In the genomic region with DNA sequence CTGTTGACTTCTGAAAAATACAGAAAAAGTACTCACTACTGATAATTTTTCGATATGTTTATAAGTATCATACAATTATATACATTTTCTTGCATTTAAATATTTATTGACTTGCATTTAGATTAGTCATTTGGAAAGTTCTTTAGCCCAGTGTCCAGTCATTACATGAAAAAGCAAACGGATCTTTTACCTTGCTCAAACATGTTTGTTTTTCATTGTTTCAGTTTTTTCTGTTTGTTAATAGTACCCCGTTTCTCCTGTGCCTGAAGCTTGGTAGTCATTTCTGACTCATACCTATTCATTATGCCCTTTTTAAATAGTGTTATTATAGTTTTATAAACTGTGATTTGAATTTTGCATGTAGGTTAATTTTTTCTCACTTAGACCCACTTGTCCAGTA, we compare ENCODE assay signal across 21 cellular contexts. TPM values are rescaled to one million over a fixed set of nuclear protein-coding genes. Genes with fewer than 3 reads are reported as not detected.
DNase-seq lines count a peak whose midpoint lies in the region; ATAC-seq and TF ChIP-seq lines count a peak whose summit lies in the region.
"Had no signal": no experiment of that assay in that cellular context is flagged by ENCODE, and none has a peak within 500 bp of the region (broad histone marks: within the 10 kb centered on the region; RNA-seq: fewer than 3 reads in every experiment).

No MANE protein-coding gene starts in this region.

- intact Hi-C loops in activated T-helper 1 cell treated with anti-CD3 and anti-CD28 coated beads, Interleukin-12 subunit alpha, Interleukin-12 subunit beta, Interleukin-2, Interleukin-4 antibody, amounts not matched to agents 30 ng/mL and 10 ng/mL and 1 ng/mL, durations not matched to agents 14 hours and 24 hours and 36 hours (cut with micrococcal nuclease) = no loop called here
- intact Hi-C loops in left ventricle myocardium inferior (cut with micrococcal nuclease) = no loop called here

- no peak overlapping the region for H3K27ac ChIP-seq in left ventricle myocardium inferior (replicated peaks)
- H3K27ac ChIP-seq: cardiac muscle cell, uterus, WERI-Rb-1 had no signal

- peaks cover 86% of the 10 kb centered on the region for H3K36me3 ChIP-seq in left ventricle myocardium inferior
- H3K36me3 ChIP-seq: uterus had no signal

- H3K4me3 Mint-ChIP-seq in activated naive CD4-positive, alpha-beta T cell treated with anti-CD3 and anti-CD28 coated beads, Interleukin-2, amount 10 ng/mL, durations not matched to agents 7 days and 5 days = no peak overlapping the region
- no peak overlapping the region for H3K4me3 Mint-ChIP-seq in activated T-helper 1 cell treated with anti-CD3 and anti-CD28 coated beads, Interleukin-12 subunit alpha, Interleukin-12 subunit beta, Interleukin-2, Interleukin-4 antibody, amounts not matched to agents 30 ng/mL and 10 ng/mL and 1 ng/mL, durations not matched to agents 14 hours and 24 hours and 36 hours
- H3K4me3 Mint-ChIP-seq: activated naive CD8-positive, alpha-beta T cell treated with anti-CD3 and anti-CD28 coated beads for 36 hours; stimulated activated memory B cell treated with anti-CD40 and anti-IgM and Interleukin-4, amounts not matched to agents 10 μg/mL and 1 μg/mL and 100 μg/mL, for 72 hours had no signal

- H3K9me3 ChIP-seq in left ventricle myocardium inferior (replicated peaks) = peaks cover 11% of the 10 kb centered on the region
- H3K9me3 ChIP-seq: uterus had no signal

- DNase-seq in activated naive CD4-positive, alpha-beta T cell treated with anti-CD3 and anti-CD28 coated beads, Interleukin-2, amount 10 ng/mL, durations not matched to agents 7 days and 5 days = no peak
- no peak for DNase-seq in activated naive CD4-positive, alpha-beta T cell (lab: John Stamatoyannopoulos, UW)
- no peak for DNase-seq in activated T-helper 1 cell treated with anti-CD3 and anti-CD28 coated beads, Interleukin-12 subunit alpha, Interleukin-12 subunit beta, Interleukin-2, Interleukin-4 antibody, amounts not matched to agents 30 ng/mL and 10 ng/mL and 1 ng/mL, durations not matched to agents 14 hours and 24 hours and 36 hours (ENCODE audit: low spot score)
- no peak for DNase-seq in hippocampal formation (lab: John Stamatoyannopoulos, UW)
- no peak for DNase-seq in left ventricle myocardium inferior
- DNase-seq: ACHN; activated CD8-positive, alpha-beta memory T cell treated with anti-CD3 and anti-CD28 coated beads, Interleukin-2, amount 50 U/mL, for 48 hours; activated naive CD8-positive, alpha-beta T cell treated with anti-CD3 and anti-CD28 coated beads for 36 hours; GDM1; glutamatergic neuron; kidney; NCI-H2029 treated with DMSO at 0.1 percent for 48 hours; NCI-H524 treated with DMSO at 0.1 percent for 48 hours; nucleus accumbens; uterus; WERI-Rb-1 had no signal

- H3K36me3 Mint-ChIP-seq in activated naive CD4-positive, alpha-beta T cell treated with anti-CD3 and anti-CD28 coated beads, Interleukin-2, amount 10 ng/mL, durations not matched to agents 7 days and 5 days = peaks cover 79% of the 10 kb centered on the region
- H3K36me3 Mint-ChIP-seq in activated T-helper 1 cell treated with anti-CD3 and anti-CD28 coated beads, Interleukin-12 subunit alpha, Interleukin-12 subunit beta, Interleukin-2, Interleukin-4 antibody, amounts not matched to agents 30 ng/mL and 10 ng/mL and 1 ng/mL, durations not matched to agents 14 hours and 24 hours and 36 hours (ENCODE audit: low read depth) = peaks cover 76% of the 10 kb centered on the region

- no peak overlapping the region for H3K4me3 ChIP-seq in left ventricle myocardium inferior
- H3K4me3 ChIP-seq: cardiac muscle cell, uterus had no signal

- no peaks in the 10 kb centered on the region for H3K9me3 Mint-ChIP-seq in activated naive CD4-positive, alpha-beta T cell treated with anti-CD3 and anti-CD28 coated beads, Interleukin-2, amount 10 ng/mL, durations not matched to agents 7 days and 5 days
- peaks cover 8% of the 10 kb centered on the region for H3K9me3 Mint-ChIP-seq in activated T-helper 1 cell treated with anti-CD3 and anti-CD28 coated beads, Interleukin-12 subunit alpha, Interleukin-12 subunit beta, Interleukin-2, Interleukin-4 antibody, amounts not matched to agents 30 ng/mL and 10 ng/mL and 1 ng/mL, durations not matched to agents 14 hours and 24 hours and 36 hours
- H3K9me3 Mint-ChIP-seq: activated naive CD8-positive, alpha-beta T cell treated with anti-CD3 and anti-CD28 coated beads for 36 hours; stimulated activated memory B cell treated with anti-CD40 and anti-IgM and Interleukin-4, amounts not matched to agents 10 μg/mL and 1 μg/mL and 100 μg/mL, for 72 hours had no signal

- no peaks in the 10 kb centered on the region for H3K27me3 Mint-ChIP-seq in activated naive CD4-positive, alpha-beta T cell treated with anti-CD3 and anti-CD28 coated beads, Interleukin-2, amount 10 ng/mL, durations not matched to agents 7 days and 5 days
- no peaks in the 10 kb centered on the region for H3K27me3 Mint-ChIP-seq in activated T-helper 1 cell treated with anti-CD3 and anti-CD28 coated beads, Interleukin-12 subunit alpha, Interleukin-12 subunit beta, Interleukin-2, Interleukin-4 antibody, amounts not matched to agents 30 ng/mL and 10 ng/mL and 1 ng/mL, durations not matched to agents 14 hours and 24 hours and 36 hours (ENCODE audit: insufficient read depth)
- H3K27me3 Mint-ChIP-seq: activated naive CD8-positive, alpha-beta T cell treated with anti-CD3 and anti-CD28 coated beads for 36 hours; stimulated activated memory B cell treated with anti-CD40 and anti-IgM and Interleukin-4, amounts not matched to agents 10 μg/mL and 1 μg/mL and 100 μg/mL, for 72 hours had no signal

- peak overlapping the region; percentile 49 for H3K27ac Mint-ChIP-seq in activated naive CD4-positive, alpha-beta T cell treated with anti-CD3 and anti-CD28 coated beads, Interleukin-2, amount 10 ng/mL, durations not matched to agents 7 days and 5 days
- H3K27ac Mint-ChIP-seq in activated T-helper 1 cell treated with anti-CD3 and anti-CD28 coated beads, Interleukin-12 subunit alpha, Interleukin-12 subunit beta, Interleukin-2, Interleukin-4 antibody, amounts not matched to agents 30 ng/mL and 10 ng/mL and 1 ng/mL, durations not matched to agents 14 hours and 24 hours and 36 hours = peak overlapping the region; percentile 26
- H3K27ac Mint-ChIP-seq: activated naive CD8-positive, alpha-beta T cell treated with anti-CD3 and anti-CD28 coated beads for 36 hours; stimulated activated memory B cell treated with anti-CD40 and anti-IgM and Interleukin-4, amounts not matched to agents 10 μg/mL and 1 μg/mL and 100 μg/mL, for 72 hours had no signal

- CTCF ChIA-PET in activated naive CD4-positive, alpha-beta T cell treated with anti-CD3 and anti-CD28 coated beads, Interleukin-2, amount 10 ng/mL, durations not matched to agents 7 days and 5 days (lab: Charles Lee) = no interaction called here

- H3K4me1 ChIP-seq in left ventricle myocardium inferior = peaks cover 30% of the 10 kb centered on the region
- H3K4me1 ChIP-seq: uterus had no signal

- H3K27me3 ChIP-seq in left ventricle myocardium inferior (ENCODE audit: low read depth) = no peaks in the 10 kb centered on the region
- H3K27me3 ChIP-seq: cardiac muscle cell, uterus had no signal

- no peak for TF ChIP-seq CTCF in left ventricle myocardium inferior (IDR thresholded peaks at IDR 0.05; ENCODE audit: borderline replicate concordance)

- ATAC-seq in HG02884 (IDR thresholded peaks at IDR 0.05; ENCODE audit: unreplicated experiment) = peak; percentile 69
- no peak for ATAC-seq in HG02623 (IDR thresholded peaks at IDR 0.05; ENCODE audit: unreplicated experiment)
- ATAC-seq in HG02970 (IDR thresholded peaks at IDR 0.05; ENCODE audit: low FRiP score, unreplicated experiment) = no peak
- ATAC-seq: stimulated activated memory B cell treated with anti-CD40 and anti-IgM and Interleukin-4, amounts not matched to agents 10 μg/mL and 1 μg/mL and 100 μg/mL, for 72 hours had no signal

- H3K4me1 Mint-ChIP-seq in activated naive CD4-positive, alpha-beta T cell treated with anti-CD3 and anti-CD28 coated beads, Interleukin-2, amount 10 ng/mL, durations not matched to agents 7 days and 5 days = peaks cover 9% of the 10 kb centered on the region
- H3K4me1 Mint-ChIP-seq in activated T-helper 1 cell treated with anti-CD3 and anti-CD28 coated beads, Interleukin-12 subunit alpha, Interleukin-12 subunit beta, Interleukin-2, Interleukin-4 antibody, amounts not matched to agents 30 ng/mL and 10 ng/mL and 1 ng/mL, durations not matched to agents 14 hours and 24 hours and 36 hours (ENCODE audit: low read depth) = peaks cover 25% of the 10 kb centered on the region

RNA-seq across cellular contexts. Expression of gene CEP192, which starts 28.1 kb away (rescaled TPM):
- 31.2 and 32.0 TPM in 2 replicates for total RNA-seq in activated T-helper 1 cell treated with anti-CD3 and anti-CD28 coated beads, Interleukin-12 subunit alpha, Interleukin-12 subunit beta, Interleukin-2, Interleukin-4 antibody, amounts not matched to agents 30 ng/mL and 10 ng/mL and 1 ng/mL, durations not matched to agents 14 hours and 24 hours and 36 hours
- total RNA-seq in left ventricle myocardium inferior = 25.6 TPM
